13 cellular contexts compared by ENCODE assay signal in the genomic region with DNA sequence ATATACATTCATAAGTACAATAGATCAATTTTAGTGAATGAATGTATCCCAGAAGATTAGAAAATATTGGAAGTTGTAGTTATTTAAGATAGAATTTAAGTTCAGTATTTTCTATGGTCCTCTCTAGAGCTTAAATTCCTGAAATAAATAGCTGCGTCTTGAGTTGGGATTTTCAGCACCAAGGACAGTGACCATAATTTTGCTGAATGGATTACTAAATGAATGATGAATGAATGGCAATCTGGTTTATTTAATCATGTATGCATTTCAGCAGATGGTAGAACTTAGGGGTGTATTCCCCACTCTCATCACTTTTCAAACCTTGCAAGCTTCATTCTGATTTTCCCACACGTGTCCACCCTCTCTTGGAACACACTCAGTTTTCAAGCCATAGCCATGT.
DNase-seq lines count a peak whose midpoint lies in the region; ATAC-seq and TF ChIP-seq lines count a peak whose summit lies in the region.
"Had no signal": no experiment of that assay in that cellular context is flagged by ENCODE, and none has a peak within 500 bp of the region (broad histone marks: within the 10 kb centered on the region; RNA-seq: fewer than 3 reads in every experiment).

No MANE protein-coding gene starts in this region.

- POLR2A ChIA-PET in PC-3 (lab: Charles Lee; ENCODE audit: unreplicated experiment), result no interaction called here

- H3K36me3 Mint-ChIP-seq in neural crest cell (ENCODE audit: low read depth), result no peaks in the 10 kb centered on the region

- no peaks in the 10 kb centered on the region for H3K4me1 ChIP-seq in PC-3 (ENCODE audit: insufficient read depth, low read length)
- H3K4me1 ChIP-seq: uterus had no signal

- H3K9ac ChIP-seq in PC-3 (ENCODE audit: low read length), result no peak overlapping the region

- no peak overlapping the region for H3K4me3 Mint-ChIP-seq in neural crest cell

- DNase-seq in NCI-H1694 treated with DMSO at 0.1 percent for 48 hours (lab: John Stamatoyannopoulos, UW) (peak; percentile 27), NCI-H1694 (lab: John Stamatoyannopoulos, UW) (no peak), PC-3 (peak; percentile 71), dermis microvascular lymphatic vessel endothelial cell (ENCODE audit: low read depth in 2 of 2) (peak; percentile 3 to 29), neural crest cell (ENCODE audit: low read depth, low spot score) (peak; percentile 32)
- DNase-seq: activated CD8-positive, alpha-beta memory T cell treated with anti-CD3 and anti-CD28 coated beads, Interleukin-2, amount 50 U/mL, for 48 hours; brain microvascular endothelial cell; NK-92 treated with Interleukin-12 subunit alpha and Interleukin-12 subunit beta, amount 100 ng/mL, for 24 hours; T-helper 9 cell; uterus had no signal

- no peak overlapping the region for H3K4me3 ChIP-seq in PC-3 (ENCODE audit: low read length)
- H3K4me3 ChIP-seq: uterus had no signal

- no TSS peak for BruUV-seq in PC-3 (replicated peaks; lab: Mats Ljungman, UMichigan)

- CTCF ChIA-PET in PC-3 (lab: Charles Lee), result no interaction called here

- H3K79me2 ChIP-seq in PC-3 (ENCODE audit: low read length), result no peaks in the 10 kb centered on the region

- no peaks in the 10 kb centered on the region for H3K27me3 ChIP-seq in PC-3 (ENCODE audit: low read length)
- H3K27me3 ChIP-seq: brain microvascular endothelial cell, uterus had no signal

- H3K9me3 Mint-ChIP-seq in neural crest cell, result peaks cover 3% of the 10 kb centered on the region

- no peaks in the 10 kb centered on the region for H3K4me1 Mint-ChIP-seq in neural crest cell

- no peak overlapping the region for H3K4me2 ChIP-seq in PC-3 (ENCODE audit: low read length)

- intact Hi-C loops in PC-3 (cut with micrococcal nuclease), result no loop called here

- no peak overlapping the region for H2AFZ ChIP-seq in PC-3 (ENCODE audit: low read length)

- H3K9me3 ChIP-seq in PC-3 (ENCODE audit: low read length), result no peaks in the 10 kb centered on the region
- H3K9me3 ChIP-seq: uterus had no signal

- no peak overlapping the region for H3K27ac Mint-ChIP-seq in neural crest cell (ENCODE audit: unreplicated experiment)

- H3K27ac ChIP-seq in PC-3 (ENCODE audit: low read length), result no peak overlapping the region
- H3K27ac ChIP-seq: brain microvascular endothelial cell, uterus had no signal

- H4K20me1 ChIP-seq in PC-3 (ENCODE audit: low read length), result no peaks in the 10 kb centered on the region

- H3F3A ChIP-seq in PC-3 (ENCODE audit: low read length, unreplicated experiment), result no peaks in the 10 kb centered on the region

- ATAC-seq in PC-3 (no peak), HG02973 (IDR thresholded peaks at IDR 0.05; ENCODE audit: unreplicated experiment) (no peak), GM21447 (IDR thresholded peaks at IDR 0.05; ENCODE audit: unreplicated experiment) (no peak), HG02571 (IDR thresholded peaks at IDR 0.05; ENCODE audit: unreplicated experiment) (no peak)

- H3K27me3 Mint-ChIP-seq in neural crest cell (ENCODE audit: low read depth), result peaks cover 5% of the 10 kb centered on the region

- TF ChIP-seq CTCF in PC-3 (conservative IDR thresholded peaks at IDR 0.05; ENCODE audit: low read depth, low read length) (no peak), neural crest cell (conservative IDR thresholded peaks at IDR 0.05) (no peak)

- H3K36me3 ChIP-seq in PC-3 (ENCODE audit: low read depth, low read length), result no peaks in the 10 kb centered on the region
- H3K36me3 ChIP-seq: brain microvascular endothelial cell, uterus had no signal

- no peaks in the 10 kb centered on the region for H3K9me2 ChIP-seq in PC-3 (replicated peaks; ENCODE audit: low read length)
